Comparison of ENCODE assay signal across 8 cellular contexts in the genomic region with DNA sequence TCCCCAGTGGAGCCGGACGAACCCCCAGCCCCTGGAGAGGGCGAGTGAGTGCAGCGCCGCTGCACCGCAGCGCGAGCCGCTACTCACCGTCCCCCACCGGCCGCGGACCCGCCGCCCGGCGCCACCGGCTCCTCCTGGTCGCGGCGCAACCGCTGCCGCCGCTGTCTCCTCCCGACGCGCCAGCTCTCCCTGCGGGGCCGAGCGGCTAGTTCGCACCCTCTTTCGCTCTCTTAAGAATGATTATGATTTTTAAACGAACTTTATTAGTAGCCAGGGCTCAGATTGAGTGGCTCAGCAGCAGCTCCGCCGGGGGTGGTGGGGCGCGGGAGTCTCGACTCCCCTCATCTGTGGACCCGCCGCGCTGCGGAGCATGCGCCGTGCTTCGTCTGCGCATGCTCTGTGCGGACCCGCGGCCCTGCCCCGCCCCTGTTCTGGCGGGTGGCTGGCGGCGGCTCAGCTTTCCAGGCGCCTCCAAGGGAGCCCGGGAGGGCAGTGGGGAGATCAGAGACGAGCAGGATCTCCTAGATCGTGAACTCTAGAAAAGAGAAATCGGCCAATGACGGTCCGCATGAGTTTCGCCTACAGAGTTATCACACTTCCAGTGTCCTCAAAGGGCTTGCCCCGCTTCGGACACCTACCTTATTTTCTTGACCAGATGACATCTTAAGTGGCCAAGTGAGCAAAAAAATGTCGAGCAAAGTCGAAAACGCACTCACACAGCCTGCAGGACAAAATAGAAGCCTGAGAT. TPM values are rescaled to one million over a fixed set of nuclear protein-coding genes. Genes with fewer than 3 reads are reported as not detected.
A peak's percentile ranks its signal among the peaks of the same experiment; 100 is the strongest.
DNase-seq lines count a peak whose midpoint lies in the region; ATAC-seq and TF ChIP-seq lines count a peak whose summit lies in the region.

A gene (minus strand): TSS at position 372 of the 748 bp plus-strand sequence. CDS start 11,927 bp downstream, outside the sequence.

- TF ChIP-seq CTCF in RWPE2 (IDR thresholded peaks at IDR 0.05; ENCODE audit: poor library complexity, severe bottlenecking) (no peak), foreskin fibroblast (IDR thresholded peaks at IDR 0.05; ENCODE audit: low read depth, low read length) (no peak), neural crest cell (conservative IDR thresholded peaks at IDR 0.05) (no peak), stomach (IDR thresholded peaks at IDR 0.05) (peak in 2 of 7 experiments; percentile 4 to 17)

- 0 to 1% (median 0%) methylated on average over 28 to 66 of the region's 66 CpGs for WGBS in stomach, 5 donors

- TF ChIP-seq EP300 in stomach (IDR thresholded peaks at IDR 0.05) = no peak

- TF ChIP-seq POLR2A in stomach (IDR thresholded peaks at IDR 0.05) = peak in 1 of 4 donors; percentile 42

- no peaks in the 10 kb centered on the region for H3K27me3 Mint-ChIP-seq in neural crest cell (ENCODE audit: low read depth)

- no peaks in the 10 kb centered on the region for H3K9me3 Mint-ChIP-seq in neural crest cell

- H3K4me3 ChIP-seq in RWPE2 (ENCODE audit: severe bottlenecking) (peak within 1 kb of the TSS; percentile 77), foreskin fibroblast (ENCODE audit: low read depth in 1 of 2, low read length in 2 of 2) (peak within 1 kb of the TSS; percentile 86 to 95), stomach (peak within 1 kb of the TSS; percentile 88 to 100 (median 92))

- intact Hi-C loops in stomach (cut with DNase I; ENCODE audit: low total_unique reads) = no loop called here

- in situ Hi-C loops in G401 (cut with HindIII; ENCODE audit: low sequenced_read_pairs) = no loop called here

- H3K9me3 ChIP-seq in RWPE2 (ENCODE audit: severe bottlenecking) = no peaks in the 10 kb centered on the region
- H3K9me3 ChIP-seq in stomach = no peaks in the 10 kb centered on the region

- H3K27ac ChIP-seq in RWPE2 (ENCODE audit: poor library complexity, severe bottlenecking) (peak within 1 kb of the TSS; percentile 78), stomach (peak within 1 kb of the TSS; percentile 78 to 94 (median 89))

- peak within 1 kb of the TSS; percentile 99 for H3K27ac Mint-ChIP-seq in neural crest cell (ENCODE audit: unreplicated experiment)

- peak; percentile 72 for ATAC-seq in RWPE2 (ENCODE audit: low read depth)

- peaks cover 23% of the 10 kb centered on the region for H3K4me1 ChIP-seq in RWPE2 (ENCODE audit: insufficient read depth, poor library complexity, severe bottlenecking)
- peaks cover 0 to 26% (median 11%) of the 10 kb centered on the region in 4 donors for H3K4me1 ChIP-seq in stomach

- no peaks in the 10 kb centered on the region for H3K27me3 ChIP-seq in RWPE2 (ENCODE audit: insufficient read depth, poor library complexity, severe bottlenecking)
- H3K27me3 ChIP-seq in stomach = no peaks in the 10 kb centered on the region

- H3K4me3 Mint-ChIP-seq in neural crest cell = peak within 1 kb of the TSS; percentile 98

- peak; percentile 86 for DNase-seq in G401 (ENCODE audit: low spot score)
- peak; percentile 67 for DNase-seq in H4 (ENCODE audit: low spot score)
- peak; percentile 81 for DNase-seq in LHCN-M2 (ENCODE audit: low read depth)
- DNase-seq in RWPE2 (ENCODE audit: low spot score) = peak; percentile 78
- peak; percentile 76 for DNase-seq in activated gamma-delta T cell treated with Interleukin-2 at 50 U/mL for 16 hours
- DNase-seq in foreskin fibroblast = peak; percentile 83 to 95
- peak; percentile 84 for DNase-seq in neural crest cell (ENCODE audit: low read depth, low spot score)
- DNase-seq in stomach = peak; percentile 84

- H3K4me1 Mint-ChIP-seq in neural crest cell = peaks cover 51% of the 10 kb centered on the region

- no peaks in the 10 kb centered on the region for H3K36me3 ChIP-seq in RWPE2 (ENCODE audit: low read depth)
- H3K36me3 ChIP-seq in stomach = no peaks in the 10 kb centered on the region

- H3K36me3 Mint-ChIP-seq in neural crest cell (ENCODE audit: low read depth) = peaks cover 16% of the 10 kb centered on the region

RNA-seq across cellular contexts. Expression of the gene that starts here (rescaled TPM):
- 26.7 and 32.7 TPM in 2 replicates for total RNA-seq in G401 (2014; rRNA removed; shearing (Covaris generic))
- total RNA-seq in H4 (2014; rRNA removed; shearing (Covaris generic)) = 19.9 and 30.9 TPM in 2 replicates
- 37.0 and 39.8 TPM in 2 replicates for total RNA-seq in LHCN-M2 (2014; rRNA removed)
- polyA plus RNA-seq in LHCN-M2 (2012) = 10.4 TPM
- total RNA-seq in neural crest cell = 20.1 and 21.1 TPM in 2 replicates
- total RNA-seq in stomach = 10 to 100 TPM; 11.1 to 51.3 (median 23.8) TPM
- polyA plus RNA-seq in stomach = 10 to 100 TPM in 2 of 3 donors, 1 to 10 TPM in 1; 5.5 to 11.3 (median 10.5) TPM

Comparison
In these comparisons a context has a peak if more than half of its experiments do, and no peak if none do; other contexts are left out.
1. Peak in every context shown above with its lines: DNase-seq, ATAC-seq, H3K4me3 ChIP-seq and H3K27ac ChIP-seq.